In the genomic region with DNA sequence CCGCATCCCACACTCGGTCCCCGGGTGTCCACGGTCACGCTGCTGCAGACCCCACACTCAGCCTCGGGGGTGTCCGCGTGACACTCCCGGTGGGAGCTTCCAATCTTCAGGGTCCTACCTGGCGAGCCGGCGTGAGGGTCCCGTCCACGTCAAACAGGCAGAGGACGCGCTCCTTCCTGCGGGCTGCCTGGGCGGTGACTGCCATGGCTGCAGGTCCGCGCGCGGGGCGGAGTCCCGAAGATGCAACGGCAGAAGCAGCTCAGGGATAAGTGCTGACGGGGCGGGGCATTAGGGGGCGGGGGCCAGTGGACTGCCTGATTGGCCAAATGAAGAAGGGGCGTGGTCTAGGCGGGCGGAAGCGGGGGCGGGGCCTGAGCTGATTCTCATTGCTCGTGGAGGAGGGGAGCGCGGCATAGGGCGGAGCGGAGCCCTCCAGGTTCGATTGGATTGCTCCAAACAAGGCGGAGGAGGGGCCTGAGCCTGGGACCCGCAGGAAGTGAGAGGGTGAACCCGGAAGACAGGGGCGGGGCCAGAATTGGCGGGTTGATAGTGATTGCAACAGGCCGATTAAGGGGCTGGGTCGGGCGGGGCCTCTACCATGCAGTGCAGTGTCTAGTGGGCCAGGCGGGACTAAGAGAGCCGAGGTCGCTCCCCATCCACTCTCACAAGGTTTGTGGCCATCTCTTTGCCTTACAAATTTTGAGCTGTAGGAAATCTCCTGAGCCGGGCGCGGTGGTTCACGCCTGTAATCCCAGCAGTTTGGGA, we compare ENCODE assay signal across 8 cellular contexts. TPM values are rescaled to one million over a fixed set of nuclear protein-coding genes. Genes with fewer than 3 reads are reported as not detected.
DNase-seq lines count a peak whose midpoint lies in the region; ATAC-seq and TF ChIP-seq lines count a peak whose summit lies in the region.

TSS of gene PMM1 (minus strand) at position 240 of the 765 bp plus-strand sequence. CDS start at position 205, 35 bp downstream.

- under 1% methylated on average over 54 of the region's 54 CpGs for WGBS in HUES64

- H3K9ac ChIP-seq in HUES64 (ENCODE audit: low read depth, low read length) (peak within 1 kb of the TSS; percentile 76), OCI-LY1 (ENCODE audit: low read length) (peak within 1 kb of the TSS; percentile 88)

- H3K9me3 Mint-ChIP-seq in Calu3 (ENCODE audit: low read depth, unreplicated experiment): no peaks in the 10 kb centered on the region
- no peaks in the 10 kb centered on the region for H3K9me3 Mint-ChIP-seq in endothelial cell (ENCODE audit: unreplicated experiment)
- no peaks in the 10 kb centered on the region for H3K9me3 Mint-ChIP-seq in mesothelial cell of epicardium

- no peaks in the 10 kb centered on the region for H3F3A ChIP-seq in OCI-LY1 (ENCODE audit: insufficient read depth, low read length)

- BruUV-seq in Calu3 (replicated peaks; lab: Mats Ljungman, UMichigan): no TSS peak

- DNase-seq in Calu3 (peak; percentile 100), endothelial cell (ENCODE audit: low spot score) (peak; percentile 100), mesothelial cell of epicardium (ENCODE audit: low spot score in 2 of 2, unreplicated experiment in 2 of 2) (peak; percentile 99)
- DNase-seq in activated CD8-positive, alpha-beta memory T cell treated with anti-CD3 and anti-CD28 coated beads, Interleukin-2, amount 50 U/mL, for 4 hours: peak; percentile 100
- peak; percentile 100 for DNase-seq in stimulated activated CD8-positive, alpha-beta memory T cell treated with anti-CD3 and anti-CD28 coated beads, Interleukin-15, amount 100 ng/mL, for 48 hours (ENCODE audit: low read depth in 2 of 2)

- H3K4me1 Mint-ChIP-seq in Calu3 (ENCODE audit: low read depth, unreplicated experiment) (peaks cover 4% of the 10 kb centered on the region), endothelial cell (ENCODE audit: unreplicated experiment) (no peaks in the 10 kb centered on the region), mesothelial cell of epicardium (peaks cover 8% of the 10 kb centered on the region)

- H2AFZ ChIP-seq in OCI-LY1 (ENCODE audit: low read length): no peak within 1 kb of the TSS

- H3K4me1 ChIP-seq in HUES64 (ENCODE audit: insufficient read depth, low read length): no peaks in the 10 kb centered on the region
- peaks cover 24% of the 10 kb centered on the region for H3K4me1 ChIP-seq in OCI-LY1 (ENCODE audit: insufficient read depth, low read length, severe bottlenecking)

- H3K27ac Mint-ChIP-seq in Calu3 (ENCODE audit: unreplicated experiment): peak within 1 kb of the TSS; percentile 84
- no peak within 1 kb of the TSS for H3K27ac Mint-ChIP-seq in endothelial cell (ENCODE audit: unreplicated experiment)
- peak within 1 kb of the TSS; percentile 81 for H3K27ac Mint-ChIP-seq in mesothelial cell of epicardium

- no peaks in the 10 kb centered on the region for H3K36me3 ChIP-seq in HUES64 (ENCODE audit: insufficient read depth, low read length)
- 0 out of 2 replicates have a peak, but pooled peaks cover 3% of the 10 kb centered on the region for H3K36me3 ChIP-seq in OCI-LY1 (ENCODE audit: insufficient read depth, low read length)

- TF ChIP-seq CTCF in Calu3 (IDR thresholded peaks at IDR 0.05; ENCODE audit: unreplicated experiment) (no peak), OCI-LY1 (IDR thresholded peaks at IDR 0.05; ENCODE audit: low read length) (no peak), endothelial cell (IDR thresholded peaks at IDR 0.05; ENCODE audit: unreplicated experiment) (no peak), mesothelial cell of epicardium (IDR thresholded peaks at IDR 0.05; ENCODE audit: unreplicated experiment) (no peak)

- H3K27me3 ChIP-seq in HUES64 (ENCODE audit: insufficient read depth, low read length) (no peaks in the 10 kb centered on the region), OCI-LY1 (ENCODE audit: insufficient read depth, low read length) (no peaks in the 10 kb centered on the region)

- CTCF ChIA-PET in Calu3 (lab: Charles Lee): interaction anchor here (0.5 to 1.3 kb wide), 15 partner anchors 13 to 842 kb away, joined by 3 to 11 read pairs (median 5); partner anchors contain the start of genes POLR3H, TEF and XRCC6

- intact Hi-C loops in Calu3 (cut with micrococcal nuclease; ENCODE audit: unreplicated experiment): no loop called here

- H3K9me2 ChIP-seq in OCI-LY1 (ENCODE audit: low read depth, low read length): no peaks in the 10 kb centered on the region

- peak within 1 kb of the TSS; percentile 97 for H3K4me3 ChIP-seq in HUES64 (ENCODE audit: low read length)
- peak within 1 kb of the TSS; percentile 94 for H3K4me3 ChIP-seq in OCI-LY1 (ENCODE audit: low read depth, low read length, poor library complexity, severe bottlenecking)

- no peaks in the 10 kb centered on the region for H3K27me3 Mint-ChIP-seq in Calu3 (ENCODE audit: unreplicated experiment)
- H3K27me3 Mint-ChIP-seq in endothelial cell (ENCODE audit: unreplicated experiment): peaks cover 7% of the 10 kb centered on the region
- H3K27me3 Mint-ChIP-seq in mesothelial cell of epicardium (ENCODE audit: low read depth): no peaks in the 10 kb centered on the region

- H4K20me1 ChIP-seq in OCI-LY1 (ENCODE audit: insufficient read depth, low read length): no peaks in the 10 kb centered on the region

- peak within 1 kb of the TSS; percentile 70; the same call in 1 of the 2 replicates for H3K27ac ChIP-seq in HUES64 (ENCODE audit: low read depth, low read length)
- H3K27ac ChIP-seq in OCI-LY1 (ENCODE audit: low read depth, low read length, poor library complexity, severe bottlenecking): peak within 1 kb of the TSS; percentile 59

- ATAC-seq in GM21447 (IDR thresholded peaks at IDR 0.05; ENCODE audit: unreplicated experiment): peak; percentile 90

- peak within 1 kb of the TSS; percentile 95 for H3K4me2 ChIP-seq in OCI-LY1 (ENCODE audit: low read length)

- peak within 1 kb of the TSS; percentile 89 for H3K4me3 Mint-ChIP-seq in Calu3 (ENCODE audit: low read depth, unreplicated experiment)
- peak within 1 kb of the TSS; percentile 89 for H3K4me3 Mint-ChIP-seq in endothelial cell (ENCODE audit: unreplicated experiment)
- H3K4me3 Mint-ChIP-seq in mesothelial cell of epicardium: peak within 1 kb of the TSS; percentile 92

- H3K9me3 ChIP-seq in HUES64 (ENCODE audit: insufficient read depth, low read depth, low read length): 0 out of 2 replicates have a peak, but pooled peaks cover 2% of the 10 kb centered on the region
- no peaks in the 10 kb centered on the region for H3K9me3 ChIP-seq in OCI-LY1 (ENCODE audit: low read length)

- H3K36me3 Mint-ChIP-seq in Calu3 (ENCODE audit: insufficient read depth, unreplicated experiment) (peaks cover 43% of the 10 kb centered on the region), endothelial cell (ENCODE audit: low read depth, unreplicated experiment) (no peaks in the 10 kb centered on the region), mesothelial cell of epicardium (no peaks in the 10 kb centered on the region)

- no peaks in the 10 kb centered on the region for H3K79me2 ChIP-seq in OCI-LY1 (ENCODE audit: insufficient read depth, low read length)

RNA-seq across cellular contexts. Expression of gene PMM1, which starts in this region (rescaled TPM):
- total RNA-seq in Calu3 (2022) (18.0 and 20.6 TPM in 2 replicates), endothelial cell (ENCODE audit: unreplicated experiment) (6.0 TPM), mesothelial cell of epicardium (24.4 to 26.2 TPM (median 25.8 TPM) in 3 replicates)
- 8.2 TPM for polyA plus RNA-seq in HUES64 (2013, experiment 1 of 2)
- polyA plus RNA-seq in HUES64 (2013, experiment 2 of 2): 10.0 TPM

Comparison
In these comparisons a context has a peak if more than half of its experiments do, and no peak if none do; other contexts are left out.
1. Peak in every context shown above with its lines: DNase-seq, ATAC-seq, H3K4me3 ChIP-seq and H3K27ac ChIP-seq.